ENCODE assay signal across 1 cellular context in the genomic region with DNA sequence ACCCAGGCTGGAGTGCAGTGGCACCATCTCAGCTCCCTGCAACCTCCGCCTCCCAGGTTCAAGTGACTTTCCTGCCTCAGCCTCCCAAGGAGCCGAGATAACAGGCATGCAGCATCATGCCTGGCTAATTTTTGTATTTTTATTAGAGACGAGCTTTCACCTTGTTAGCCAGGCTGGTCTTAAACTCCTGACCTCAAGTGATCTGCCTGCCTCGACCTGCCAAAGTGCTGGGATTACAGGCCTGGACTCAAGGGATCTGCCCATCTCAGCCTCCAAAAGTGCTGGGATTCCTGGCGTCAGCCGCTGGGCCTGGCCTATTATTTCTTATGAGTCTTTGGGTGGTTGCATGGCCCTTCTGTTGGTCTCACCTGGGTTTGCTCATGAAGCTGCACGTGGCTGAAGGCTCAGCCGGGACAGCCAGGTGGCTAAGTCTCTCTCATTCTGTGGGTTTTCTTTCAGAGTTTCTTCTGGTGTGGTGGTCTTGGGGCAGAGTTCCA.
TF ChIP-seq lines count a peak whose summit lies in the region.

No MANE protein-coding gene starts in this region.

TF ChIP-seq in HepG2, 621 proteins besides CTCF, POLR2A, EP300 and RAD21 (continues in another document):
- TF ChIP-seq KLF15 (CRISPR knock-in tag; IDR thresholded peaks at IDR 0.05; ENCODE audit: borderline replicate concordance) (0 out of 2 replicates have a peak, but pooled peaks have one; percentile 8), BCL6 (CRISPR knock-in tag; IDR thresholded peaks at IDR 0.05) (no peak), IRF2 (CRISPR knock-in tag; IDR thresholded peaks at IDR 0.05) (no peak), ARNT2 (CRISPR knock-in tag; IDR thresholded peaks at IDR 0.05; ENCODE audit: low read depth) (no peak), ZNF883 (CRISPR knock-in tag; IDR thresholded peaks at IDR 0.05; ENCODE audit: not compliant biosample characterization) (peak; percentile 44), ZNF44 (CRISPR knock-in tag; IDR thresholded peaks at IDR 0.05) (0 out of 2 replicates have a peak, but pooled peaks have one; percentile 72), HDAC1 (CRISPR knock-in tag; IDR thresholded peaks at IDR 0.05) (no peak), NKX3-1 (CRISPR knock-in tag; IDR thresholded peaks at IDR 0.05) (no peak), SKI (IDR thresholded peaks at IDR 0.05; ENCODE audit: partially characterized antibody) (no peak), ZFP1 (CRISPR knock-in tag; IDR thresholded peaks at IDR 0.05) (no peak), RFX5 (IDR thresholded peaks at IDR 0.05; ENCODE audit: low read depth, low read length) (no peak), NRL (CRISPR knock-in tag; IDR thresholded peaks at IDR 0.05; ENCODE audit: borderline replicate concordance) (0 out of 2 replicates have a peak, but pooled peaks have one; percentile 40), ZNF850 (CRISPR knock-in tag; conservative IDR thresholded peaks at IDR 0.05) (no peak), ZNF350 (CRISPR knock-in tag; IDR thresholded peaks at IDR 0.05; ENCODE audit: borderline replicate concordance, low read depth) (0 out of 2 replicates have a peak, but pooled peaks have one; percentile 34), ARHGAP35 (CRISPR knock-in tag; IDR thresholded peaks at IDR 0.05; ENCODE audit: borderline replicate concordance) (no peak), SAP130 (CRISPR knock-in tag; IDR thresholded peaks at IDR 0.05; ENCODE audit: low read depth) (no peak), ZNF564 (CRISPR knock-in tag; IDR thresholded peaks at IDR 0.05) (no peak), ZNF549 (CRISPR knock-in tag; IDR thresholded peaks at IDR 0.05) (no peak), ISX (CRISPR knock-in tag; conservative IDR thresholded peaks at IDR 0.05) (0 out of 2 replicates have a peak, but pooled peaks have one; percentile 50), ZNF678 (CRISPR knock-in tag; IDR thresholded peaks at IDR 0.05) (no peak), ETV5 (CRISPR knock-in tag; IDR thresholded peaks at IDR 0.05; ENCODE audit: borderline replicate concordance) (no peak), ZNF616 (CRISPR knock-in tag; IDR thresholded peaks at IDR 0.05; ENCODE audit: low read depth) (no peak), SMAD1 (CRISPR knock-in tag; IDR thresholded peaks at IDR 0.05; ENCODE audit: borderline replicate concordance, low read depth) (no peak), ZNF768 (CRISPR knock-in tag; IDR thresholded peaks at IDR 0.05) (no peak), ZNF841 (CRISPR knock-in tag; IDR thresholded peaks at IDR 0.05; ENCODE audit: borderline replicate concordance) (no peak), ZKSCAN5 (CRISPR knock-in tag; IDR thresholded peaks at IDR 0.05) (peak; percentile 50; the same call in 1 of the 2 replicates), HNF4G (IDR thresholded peaks at IDR 0.05; ENCODE audit: borderline replicate concordance, low read depth, low read length) (no peak), HNF4G (CRISPR knock-in tag; IDR thresholded peaks at IDR 0.05; ENCODE audit: borderline replicate concordance, low read depth) (no peak), ZFP37 (CRISPR knock-in tag; IDR thresholded peaks at IDR 0.05; ENCODE audit: borderline replicate concordance) (no peak), FLYWCH1 (CRISPR knock-in tag; IDR thresholded peaks at IDR 0.05) (0 out of 2 replicates have a peak, but pooled peaks have one; percentile 72), MYC (CRISPR knock-in tag; IDR thresholded peaks at IDR 0.05; ENCODE audit: borderline replicate concordance) (no peak), ZNF891 (CRISPR knock-in tag; IDR thresholded peaks at IDR 0.05) (0 out of 2 replicates have a peak, but pooled peaks have one; percentile 44), PCBP1 (IDR thresholded peaks at IDR 0.05; ENCODE audit: borderline replicate concordance, low read depth, low read length) (no peak)
- TF ChIP-seq, protein P1, sequence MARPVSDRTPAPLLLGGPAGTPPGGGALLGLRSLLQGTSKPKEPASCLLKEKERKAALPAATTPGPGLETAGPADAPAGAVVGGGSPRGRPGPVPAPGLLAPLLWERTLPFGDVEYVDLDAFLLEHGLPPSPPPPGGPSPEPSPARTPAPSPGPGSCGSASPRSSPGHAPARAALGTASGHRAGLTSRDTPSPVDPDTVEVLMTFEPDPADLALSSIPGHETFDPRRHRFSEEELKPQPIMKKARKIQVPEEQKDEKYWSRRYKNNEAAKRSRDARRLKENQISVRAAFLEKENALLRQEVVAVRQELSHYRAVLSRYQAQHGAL (CRISPR knock-in tag; IDR thresholded peaks at IDR 0.05; ENCODE audit: not compliant biosample characterization): no peak
- TF ChIP-seq, protein P2, sequence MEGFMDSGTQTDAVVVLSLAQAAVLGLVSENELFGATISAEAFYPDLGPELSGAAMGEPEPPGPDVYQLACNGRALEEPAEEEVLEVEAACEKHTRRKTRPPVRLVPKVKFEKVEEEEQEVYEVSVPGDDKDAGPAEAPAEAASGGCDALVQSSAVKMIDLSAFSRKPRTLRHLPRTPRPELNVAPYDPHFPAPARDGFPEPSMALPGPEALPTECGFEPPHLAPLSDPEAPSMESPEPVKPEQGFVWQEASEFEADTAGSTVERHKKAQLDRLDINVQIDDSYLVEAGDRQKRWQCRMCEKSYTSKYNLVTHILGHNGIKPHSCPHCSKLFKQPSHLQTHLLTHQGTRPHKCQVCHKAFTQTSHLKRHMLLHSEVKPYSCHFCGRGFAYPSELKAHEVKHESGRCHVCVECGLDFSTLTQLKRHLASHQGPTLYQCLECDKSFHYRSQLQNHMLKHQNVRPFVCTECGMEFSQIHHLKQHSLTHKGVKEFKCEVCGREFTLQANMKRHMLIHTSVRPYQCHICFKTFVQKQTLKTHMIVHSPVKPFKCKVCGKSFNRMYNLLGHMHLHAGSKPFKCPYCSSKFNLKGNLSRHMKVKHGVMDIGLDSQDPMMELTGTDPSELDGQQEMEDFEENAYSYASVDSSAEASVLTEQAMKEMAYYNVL (CRISPR knock-in tag; IDR thresholded peaks at IDR 0.05; ENCODE audit: borderline replicate concordance): no peak
- TF ChIP-seq, protein P3, sequence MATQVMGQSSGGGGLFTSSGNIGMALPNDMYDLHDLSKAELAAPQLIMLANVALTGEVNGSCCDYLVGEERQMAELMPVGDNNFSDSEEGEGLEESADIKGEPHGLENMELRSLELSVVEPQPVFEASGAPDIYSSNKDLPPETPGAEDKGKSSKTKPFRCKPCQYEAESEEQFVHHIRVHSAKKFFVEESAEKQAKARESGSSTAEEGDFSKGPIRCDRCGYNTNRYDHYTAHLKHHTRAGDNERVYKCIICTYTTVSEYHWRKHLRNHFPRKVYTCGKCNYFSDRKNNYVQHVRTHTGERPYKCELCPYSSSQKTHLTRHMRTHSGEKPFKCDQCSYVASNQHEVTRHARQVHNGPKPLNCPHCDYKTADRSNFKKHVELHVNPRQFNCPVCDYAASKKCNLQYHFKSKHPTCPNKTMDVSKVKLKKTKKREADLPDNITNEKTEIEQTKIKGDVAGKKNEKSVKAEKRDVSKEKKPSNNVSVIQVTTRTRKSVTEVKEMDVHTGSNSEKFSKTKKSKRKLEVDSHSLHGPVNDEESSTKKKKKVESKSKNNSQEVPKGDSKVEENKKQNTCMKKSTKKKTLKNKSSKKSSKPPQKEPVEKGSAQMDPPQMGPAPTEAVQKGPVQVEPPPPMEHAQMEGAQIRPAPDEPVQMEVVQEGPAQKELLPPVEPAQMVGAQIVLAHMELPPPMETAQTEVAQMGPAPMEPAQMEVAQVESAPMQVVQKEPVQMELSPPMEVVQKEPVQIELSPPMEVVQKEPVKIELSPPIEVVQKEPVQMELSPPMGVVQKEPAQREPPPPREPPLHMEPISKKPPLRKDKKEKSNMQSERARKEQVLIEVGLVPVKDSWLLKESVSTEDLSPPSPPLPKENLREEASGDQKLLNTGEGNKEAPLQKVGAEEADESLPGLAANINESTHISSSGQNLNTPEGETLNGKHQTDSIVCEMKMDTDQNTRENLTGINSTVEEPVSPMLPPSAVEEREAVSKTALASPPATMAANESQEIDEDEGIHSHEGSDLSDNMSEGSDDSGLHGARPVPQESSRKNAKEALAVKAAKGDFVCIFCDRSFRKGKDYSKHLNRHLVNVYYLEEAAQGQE (IDR thresholded peaks at IDR 0.05; ENCODE audit: borderline replicate concordance in 1 of 2, low read depth in 1 of 2, low read length in 2 of 2): no peak
- TF ChIP-seq, protein P4, sequence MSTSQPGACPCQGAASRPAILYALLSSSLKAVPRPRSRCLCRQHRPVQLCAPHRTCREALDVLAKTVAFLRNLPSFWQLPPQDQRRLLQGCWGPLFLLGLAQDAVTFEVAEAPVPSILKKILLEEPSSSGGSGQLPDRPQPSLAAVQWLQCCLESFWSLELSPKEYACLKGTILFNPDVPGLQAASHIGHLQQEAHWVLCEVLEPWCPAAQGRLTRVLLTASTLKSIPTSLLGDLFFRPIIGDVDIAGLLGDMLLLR (CRISPR knock-in tag; IDR thresholded peaks at IDR 0.05): 0 out of 2 replicates have a peak, but pooled peaks have one; percentile 54
- TF ChIP-seq, protein P5, sequence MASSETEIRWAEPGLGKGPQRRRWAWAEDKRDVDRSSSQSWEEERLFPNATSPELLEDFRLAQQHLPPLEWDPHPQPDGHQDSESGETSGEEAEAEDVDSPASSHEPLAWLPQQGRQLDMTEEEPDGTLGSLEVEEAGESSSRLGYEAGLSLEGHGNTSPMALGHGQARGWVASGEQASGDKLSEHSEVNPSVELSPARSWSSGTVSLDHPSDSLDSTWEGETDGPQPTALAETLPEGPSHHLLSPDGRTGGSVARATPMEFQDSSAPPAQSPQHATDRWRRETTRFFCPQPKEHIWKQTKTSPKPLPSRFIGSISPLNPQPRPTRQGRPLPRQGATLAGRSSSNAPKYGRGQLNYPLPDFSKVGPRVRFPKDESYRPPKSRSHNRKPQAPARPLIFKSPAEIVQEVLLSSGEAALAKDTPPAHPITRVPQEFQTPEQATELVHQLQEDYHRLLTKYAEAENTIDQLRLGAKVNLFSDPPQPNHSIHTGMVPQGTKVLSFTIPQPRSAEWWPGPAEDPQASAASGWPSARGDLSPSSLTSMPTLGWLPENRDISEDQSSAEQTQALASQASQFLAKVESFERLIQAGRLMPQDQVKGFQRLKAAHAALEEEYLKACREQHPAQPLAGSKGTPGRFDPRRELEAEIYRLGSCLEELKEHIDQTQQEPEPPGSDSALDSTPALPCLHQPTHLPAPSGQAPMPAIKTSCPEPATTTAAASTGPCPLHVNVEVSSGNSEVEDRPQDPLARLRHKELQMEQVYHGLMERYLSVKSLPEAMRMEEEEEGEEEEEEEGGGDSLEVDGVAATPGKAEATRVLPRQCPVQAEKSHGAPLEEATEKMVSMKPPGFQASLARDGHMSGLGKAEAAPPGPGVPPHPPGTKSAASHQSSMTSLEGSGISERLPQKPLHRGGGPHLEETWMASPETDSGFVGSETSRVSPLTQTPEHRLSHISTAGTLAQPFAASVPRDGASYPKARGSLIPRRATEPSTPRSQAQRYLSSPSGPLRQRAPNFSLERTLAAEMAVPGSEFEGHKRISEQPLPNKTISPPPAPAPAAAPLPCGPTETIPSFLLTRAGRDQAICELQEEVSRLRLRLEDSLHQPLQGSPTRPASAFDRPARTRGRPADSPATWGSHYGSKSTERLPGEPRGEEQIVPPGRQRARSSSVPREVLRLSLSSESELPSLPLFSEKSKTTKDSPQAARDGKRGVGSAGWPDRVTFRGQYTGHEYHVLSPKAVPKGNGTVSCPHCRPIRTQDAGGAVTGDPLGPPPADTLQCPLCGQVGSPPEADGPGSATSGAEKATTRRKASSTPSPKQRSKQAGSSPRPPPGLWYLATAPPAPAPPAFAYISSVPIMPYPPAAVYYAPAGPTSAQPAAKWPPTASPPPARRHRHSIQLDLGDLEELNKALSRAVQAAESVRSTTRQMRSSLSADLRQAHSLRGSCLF (CRISPR knock-in tag; IDR thresholded peaks at IDR 0.05; ENCODE audit: borderline replicate concordance): no peak
- TF ChIP-seq, protein P6, sequence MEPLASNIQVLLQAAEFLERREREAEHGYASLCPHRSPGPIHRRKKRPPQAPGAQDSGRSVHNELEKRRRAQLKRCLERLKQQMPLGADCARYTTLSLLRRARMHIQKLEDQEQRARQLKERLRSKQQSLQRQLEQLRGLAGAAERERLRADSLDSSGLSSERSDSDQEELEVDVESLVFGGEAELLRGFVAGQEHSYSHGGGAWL (CRISPR knock-in tag; IDR thresholded peaks at IDR 0.05): no peak
- TF ChIP-seq, protein P7, sequence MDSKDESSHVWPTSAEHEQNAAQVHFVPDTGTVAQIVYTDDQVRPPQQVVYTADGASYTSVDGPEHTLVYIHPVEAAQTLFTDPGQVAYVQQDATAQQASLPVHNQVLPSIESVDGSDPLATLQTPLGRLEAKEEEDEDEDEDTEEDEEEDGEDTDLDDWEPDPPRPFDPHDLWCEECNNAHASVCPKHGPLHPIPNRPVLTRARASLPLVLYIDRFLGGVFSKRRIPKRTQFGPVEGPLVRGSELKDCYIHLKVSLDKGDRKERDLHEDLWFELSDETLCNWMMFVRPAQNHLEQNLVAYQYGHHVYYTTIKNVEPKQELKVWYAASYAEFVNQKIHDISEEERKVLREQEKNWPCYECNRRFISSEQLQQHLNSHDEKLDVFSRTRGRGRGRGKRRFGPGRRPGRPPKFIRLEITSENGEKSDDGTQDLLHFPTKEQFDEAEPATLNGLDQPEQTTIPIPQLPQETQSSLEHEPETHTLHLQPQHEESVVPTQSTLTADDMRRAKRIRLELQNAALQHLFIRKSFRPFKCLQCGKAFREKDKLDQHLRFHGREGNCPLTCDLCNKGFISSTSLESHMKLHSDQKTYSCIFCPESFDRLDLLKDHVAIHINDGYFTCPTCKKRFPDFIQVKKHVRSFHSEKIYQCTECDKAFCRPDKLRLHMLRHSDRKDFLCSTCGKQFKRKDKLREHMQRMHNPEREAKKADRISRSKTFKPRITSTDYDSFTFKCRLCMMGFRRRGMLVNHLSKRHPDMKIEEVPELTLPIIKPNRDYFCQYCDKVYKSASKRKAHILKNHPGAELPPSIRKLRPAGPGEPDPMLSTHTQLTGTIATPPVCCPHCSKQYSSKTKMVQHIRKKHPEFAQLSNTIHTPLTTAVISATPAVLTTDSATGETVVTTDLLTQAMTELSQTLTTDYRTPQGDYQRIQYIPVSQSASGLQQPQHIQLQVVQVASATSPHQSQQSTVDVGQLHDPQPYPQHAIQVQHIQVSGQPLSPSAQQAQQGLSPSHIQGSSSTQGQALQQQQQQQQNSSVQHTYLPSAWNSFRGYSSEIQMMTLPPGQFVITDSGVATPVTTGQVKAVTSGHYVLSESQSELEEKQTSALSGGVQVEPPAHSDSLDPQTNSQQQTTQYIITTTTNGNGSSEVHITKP (CRISPR knock-in tag; IDR thresholded peaks at IDR 0.05; ENCODE audit: low read depth): no peak
- TF ChIP-seq, protein P8, sequence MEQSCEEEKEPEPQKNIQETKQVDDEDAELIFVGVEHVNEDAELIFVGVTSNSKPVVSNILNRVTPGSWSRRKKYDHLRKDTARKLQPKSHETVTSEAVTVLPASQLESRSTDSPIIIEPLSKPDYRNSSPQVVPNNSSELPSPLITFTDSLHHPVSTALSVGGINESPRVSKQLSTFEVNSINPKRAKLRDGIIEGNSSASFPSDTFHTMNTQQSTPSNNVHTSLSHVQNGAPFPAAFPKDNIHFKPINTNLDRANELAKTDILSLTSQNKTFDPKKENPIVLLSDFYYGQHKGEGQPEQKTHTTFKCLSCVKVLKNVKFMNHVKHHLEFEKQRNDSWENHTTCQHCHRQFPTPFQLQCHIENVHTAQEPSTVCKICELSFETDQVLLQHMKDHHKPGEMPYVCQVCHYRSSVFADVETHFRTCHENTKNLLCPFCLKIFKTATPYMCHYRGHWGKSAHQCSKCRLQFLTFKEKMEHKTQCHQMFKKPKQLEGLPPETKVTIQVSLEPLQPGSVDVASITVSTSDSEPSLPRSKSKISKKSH (CRISPR knock-in tag; IDR thresholded peaks at IDR 0.05; ENCODE audit: borderline replicate concordance): peak; percentile 69; the same call in 1 of the 2 replicates
- TF ChIP-seq, protein P9, sequence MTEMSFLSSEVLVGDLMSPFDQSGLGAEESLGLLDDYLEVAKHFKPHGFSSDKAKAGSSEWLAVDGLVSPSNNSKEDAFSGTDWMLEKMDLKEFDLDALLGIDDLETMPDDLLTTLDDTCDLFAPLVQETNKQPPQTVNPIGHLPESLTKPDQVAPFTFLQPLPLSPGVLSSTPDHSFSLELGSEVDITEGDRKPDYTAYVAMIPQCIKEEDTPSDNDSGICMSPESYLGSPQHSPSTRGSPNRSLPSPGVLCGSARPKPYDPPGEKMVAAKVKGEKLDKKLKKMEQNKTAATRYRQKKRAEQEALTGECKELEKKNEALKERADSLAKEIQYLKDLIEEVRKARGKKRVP (CRISPR knock-in tag; IDR thresholded peaks at IDR 0.05): no peak
